11 cellular contexts compared by ENCODE assay signal in the genomic region with DNA sequence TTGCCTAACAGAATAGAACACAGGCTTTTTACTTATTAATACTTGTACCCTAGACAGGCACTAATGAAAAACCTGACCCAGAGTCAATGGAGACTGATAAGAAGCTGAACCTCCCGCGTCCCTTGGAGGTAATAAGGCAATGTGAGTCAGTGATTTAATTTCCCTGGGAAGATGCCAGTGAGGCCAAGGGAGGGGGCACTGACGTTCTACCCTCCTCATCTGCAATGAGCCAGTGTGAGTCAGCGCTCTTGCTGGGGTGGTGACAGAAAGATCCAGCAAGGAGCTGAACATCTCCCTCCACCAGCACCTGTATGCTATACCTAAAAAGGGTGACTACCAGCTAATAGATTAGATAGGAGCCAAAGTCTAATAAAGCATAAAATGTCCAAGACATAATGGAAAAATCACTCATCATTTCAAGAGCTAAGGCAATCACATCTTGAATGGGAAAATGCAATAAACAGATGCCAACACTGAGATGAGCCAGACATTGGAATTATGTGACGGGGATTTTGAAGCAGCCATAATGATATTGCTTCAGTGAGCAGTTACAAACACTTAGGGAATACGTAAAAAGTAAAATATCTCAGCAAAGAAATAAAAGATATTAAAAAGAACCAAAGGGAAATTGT.
DNase-seq lines count a peak whose midpoint lies in the region; ATAC-seq, FAIRE-seq and TF ChIP-seq lines count a peak whose summit lies in the region.
"Had no signal": no experiment of that assay in that cellular context is flagged by ENCODE, and none has a peak within 500 bp of the region (broad histone marks: within the 10 kb centered on the region; RNA-seq: fewer than 3 reads in every experiment).

No MANE protein-coding gene starts in this region.

- H3K9ac ChIP-seq in HCT116 (ENCODE audit: low read length) (no peak overlapping the region), astrocyte (ENCODE audit: low read length) (no peak overlapping the region), smooth muscle cell (ENCODE audit: low read depth) (no peak overlapping the region)

- H4K20me1 ChIP-seq in HCT116 (ENCODE audit: insufficient read depth) (no peaks in the 10 kb centered on the region), astrocyte (ENCODE audit: insufficient read depth, low read length) (no peaks in the 10 kb centered on the region), smooth muscle cell (ENCODE audit: low read depth) (no peaks in the 10 kb centered on the region)

- no peak overlapping the region for H3K4me3 Mint-ChIP-seq in astrocyte (ENCODE audit: unreplicated experiment)
- H3K4me3 Mint-ChIP-seq: natural killer cell treated with Interleukin-12 subunit alpha and Interleukin-12 subunit beta and Interleukin-15 and Interleukin-18, amount 100 ng/mL, for 72 hours had no signal

- TF ChIP-seq RAD21 in HCT116 (IDR thresholded peaks at IDR 0.05; ENCODE audit: low read depth), result no peak

- BruUV-seq in HCT116 (replicated peaks; lab: Mats Ljungman, UMichigan), result no TSS peak

- H3K4me1 ChIP-seq in HCT116 (ENCODE audit: control insufficient read depth in 1 of 2, insufficient read depth in 2 of 2, low read length in 2 of 2) (peaks cover 3 to 10% of the 10 kb centered on the region in 2 experiments; a peak in 3 of 4 replicates), astrocyte (ENCODE audit: insufficient read depth, low read length) (peaks cover 9% of the 10 kb centered on the region), smooth muscle cell (ENCODE audit: low read depth) (no peaks in the 10 kb centered on the region)

- H2AFZ ChIP-seq in HCT116 (ENCODE audit: low read depth, low read length, poor library complexity, severe bottlenecking), result no peak overlapping the region
- no peak overlapping the region for H2AFZ ChIP-seq in astrocyte (ENCODE audit: low read depth, low read length)
- H2AFZ ChIP-seq in smooth muscle cell (ENCODE audit: low read depth), result no peak overlapping the region

- peaks cover 3% of the 10 kb centered on the region for H3K27me3 Mint-ChIP-seq in astrocyte (ENCODE audit: low read depth, unreplicated experiment)

- no peak for TF ChIP-seq CTCF in HCT116 (IDR thresholded peaks at IDR 0.05 in 2 of 3, conservative IDR thresholded peaks at IDR 0.05 in 1 of 3; ENCODE audit: borderline replicate concordance in 1 of 3, insufficient read depth in 1 of 3, low read depth in 2 of 3, low read length in 2 of 3)
- TF ChIP-seq CTCF in astrocyte (IDR thresholded peaks at IDR 0.05; ENCODE audit: insufficient read depth, low read depth, low read length), result no peak
- TF ChIP-seq CTCF in smooth muscle cell (IDR thresholded peaks at IDR 0.05; ENCODE audit: borderline replicate concordance, insufficient read depth, poor library complexity, severe bottlenecking), result no peak

- no peak overlapping the region for H3K4me3 ChIP-seq in HCT116 (replicated peaks in 1 of 2; ENCODE audit: low read depth in 1 of 2, low read length in 2 of 2)
- no peak overlapping the region for H3K4me3 ChIP-seq in astrocyte (ENCODE audit: insufficient read depth, low read depth, low read length)
- H3K4me3 ChIP-seq in smooth muscle cell, result no peak overlapping the region

- no peaks in the 10 kb centered on the region for H3K9me3 Mint-ChIP-seq in astrocyte (ENCODE audit: unreplicated experiment)
- H3K9me3 Mint-ChIP-seq: natural killer cell treated with Interleukin-12 subunit alpha and Interleukin-12 subunit beta and Interleukin-15 and Interleukin-18, amount 100 ng/mL, for 72 hours had no signal

- no peak for TF ChIP-seq POLR2A in HCT116 (IDR thresholded peaks at IDR 0.05; ENCODE audit: borderline replicate concordance, extremely low read depth, insufficient read depth, insufficient read length)

- FAIRE-seq in astrocyte (lab: Jason Lieb, UNC), result peak; percentile 64

- peak overlapping the region; percentile 38 for H3K4me2 ChIP-seq in HCT116 (ENCODE audit: low read length)
- H3K4me2 ChIP-seq in astrocyte (ENCODE audit: low read length), result peak overlapping the region; percentile 22
- no peak overlapping the region for H3K4me2 ChIP-seq in smooth muscle cell

- H3K27me3 ChIP-seq in HCT116 (ENCODE audit: insufficient read depth, low read length) (no peaks in the 10 kb centered on the region), astrocyte (ENCODE audit: insufficient read depth, low read length) (no peaks in the 10 kb centered on the region), smooth muscle cell (ENCODE audit: low read depth) (no peaks in the 10 kb centered on the region)

- H3K9me3 ChIP-seq in HCT116 (ENCODE audit: control insufficient read depth in 1 of 2, insufficient read depth in 1 of 2, low read depth in 1 of 2, low read length in 2 of 2) (no peaks in the 10 kb centered on the region), astrocyte (ENCODE audit: insufficient read depth, low read depth, low read length) (no peaks in the 10 kb centered on the region), smooth muscle cell (replicated peaks; ENCODE audit: low read depth) (no peaks in the 10 kb centered on the region)

- no peak overlapping the region for H3K27ac ChIP-seq in HCT116 (ENCODE audit: low read depth, low read length)
- H3K27ac ChIP-seq in astrocyte (ENCODE audit: low read depth, low read length), result no peak overlapping the region
- peak overlapping the region; percentile 37 for H3K27ac ChIP-seq in smooth muscle cell (ENCODE audit: low read depth)

- no peaks in the 10 kb centered on the region for H3F3A ChIP-seq in smooth muscle cell (ENCODE audit: low read depth)

- H3K79me2 ChIP-seq in HCT116 (ENCODE audit: insufficient read depth, low read length), result no peaks in the 10 kb centered on the region
- H3K79me2 ChIP-seq in astrocyte (ENCODE audit: insufficient read depth, low read length), result no peaks in the 10 kb centered on the region
- no peaks in the 10 kb centered on the region for H3K79me2 ChIP-seq in smooth muscle cell (ENCODE audit: low read depth)

- intact Hi-C loops in HCT116 (cut with micrococcal nuclease) (no loop called here), left cardiac atrium (cut with DNase I) (no loop called here), posterior cingulate gyrus (cut with DNase I) (no loop called here)

- POLR2A ChIA-PET in HCT116 (lab: Charles Lee), result no interaction called here

- RAD21 ChIA-PET in HCT116 (lab: Charles Lee; ENCODE audit: low non-redundant PET in 1 of 2, low total read pairs in 2 of 2, uncharacterized antibody in 2 of 2, unreplicated experiment in 2 of 2), result no interaction called here

- no peaks in the 10 kb centered on the region for H3K9me2 ChIP-seq in HCT116 (ENCODE audit: insufficient read depth)

- WGBS in smooth muscle cell (ENCODE audit: low lambda C conversion rate), result 36% methylated on average over 6 of the region's 6 CpGs

- no peaks in the 10 kb centered on the region for H3K36me3 ChIP-seq in HCT116 (ENCODE audit: control insufficient read depth in 1 of 2, insufficient read depth in 2 of 2, low read length in 2 of 2)
- H3K36me3 ChIP-seq in astrocyte (ENCODE audit: insufficient read depth, low read length), result no peaks in the 10 kb centered on the region
- H3K36me3 ChIP-seq in smooth muscle cell (ENCODE audit: low read depth), result no peaks in the 10 kb centered on the region

- DNase-seq in HCT116 (ENCODE audit: low read depth, low spot score) (peak; percentile 35), astrocyte (ENCODE audit: low read depth) (peak; percentile 87), left cardiac atrium (peak; percentile 73), smooth muscle cell (lab: John Stamatoyannopoulos, UW; ENCODE audit: unreplicated experiment) (peak; percentile 18), cerebellum (ENCODE audit: low spot score) (no peak), posterior cingulate gyrus (no peak)
- DNase-seq: activated CD4-positive, alpha-beta T cell treated with anti-CD3 and anti-CD28 coated beads for 4 hours; NCI-H1105; OCI-M1 had no signal

- CTCF ChIA-PET in HCT116 (lab: Charles Lee), result interaction anchor here (1.4 to 1.5 kb wide), 2 partner anchors 25 to 47 kb away, joined by 3 read pairs; no protein-coding TSS in a partner anchor

- peaks cover 2% of the 10 kb centered on the region for H3K4me1 Mint-ChIP-seq in astrocyte (ENCODE audit: low read depth, unreplicated experiment)

- H3K27ac Mint-ChIP-seq in astrocyte (ENCODE audit: unreplicated experiment), result no peak overlapping the region
- H3K27ac Mint-ChIP-seq: natural killer cell treated with Interleukin-12 subunit alpha and Interleukin-12 subunit beta and Interleukin-15 and Interleukin-18, amount 100 ng/mL, for 72 hours had no signal

- ATAC-seq in HCT116, result peak; percentile 79
- peak; percentile 62 to 93 for ATAC-seq in left cardiac atrium
- ATAC-seq in GM18502 (IDR thresholded peaks at IDR 0.05; ENCODE audit: poor library complexity, unreplicated experiment), result no peak
- ATAC-seq: natural killer cell treated with Interleukin-12 subunit alpha and Interleukin-12 subunit beta and Interleukin-15 and Interleukin-18, amount 100 ng/mL, for 72 hours had no signal

- H3K36me3 Mint-ChIP-seq in astrocyte (ENCODE audit: low read depth, unreplicated experiment), result no peaks in the 10 kb centered on the region
- H3K36me3 Mint-ChIP-seq: natural killer cell treated with Interleukin-12 subunit alpha and Interleukin-12 subunit beta and Interleukin-15 and Interleukin-18, amount 100 ng/mL, for 72 hours had no signal

TF ChIP-seq in HCT116, 20 proteins besides CTCF, POLR2A, EP300 and RAD21 (continues in another document):
- TF ChIP-seq EZH2phosphoT487 (IDR thresholded peaks at IDR 0.05; ENCODE audit: borderline replicate concordance), result no peak
- TF ChIP-seq ELF1 (IDR thresholded peaks at IDR 0.05; ENCODE audit: borderline replicate concordance, low read depth), result no peak
- TF ChIP-seq FOSL1 (IDR thresholded peaks at IDR 0.05; ENCODE audit: low read depth), result 0 out of 2 replicates have a peak, but pooled peaks have one; percentile 21
- TF ChIP-seq ZNF274 (IDR thresholded peaks at IDR 0.05; ENCODE audit: low read depth, low read length), result no peak

Comparison
In these comparisons a context has a peak if more than half of its experiments do, and no peak if none do; other contexts are left out.
1. DNase-seq: peak in HCT116 (single experiment), astrocyte (single experiment), left cardiac atrium (single experiment) and smooth muscle cell (single experiment); none in cerebellum (single experiment) and posterior cingulate gyrus (0 of 10).